ENCODE assay signal across 21 cellular contexts in genomic region chr5:120504057-120504456, GRCh38. TPM values are rescaled to one million over a fixed set of nuclear protein-coding genes. Genes with fewer than 3 reads are reported as not detected.
"Had no signal": no experiment of that assay in that cellular context is flagged by ENCODE, and none has a peak within 500 bp of the region (broad histone marks: within the 10 kb centered on the region; RNA-seq: fewer than 3 reads in every experiment).

No MANE protein-coding gene starts in this region.

- H3K4me2 ChIP-seq: neural progenitor cell, smooth muscle cell had no signal

- H3K9me3 Mint-ChIP-seq: neural progenitor cell had no signal

- H3K4me3 ChIP-seq: colonic mucosa, gastrocnemius medialis, heart right ventricle, mucosa of descending colon, neural progenitor cell, ovary, right atrium auricular region, smooth muscle cell, suprapubic skin, thyroid gland, upper lobe of left lung, uterus had no signal

- ATAC-seq: gastrocnemius medialis; heart right ventricle; left lobe of liver; mucosa of descending colon; natural killer cell treated with Interleukin-12 subunit alpha and Interleukin-12 subunit beta and Interleukin-15 and Interleukin-18, amount 100 ng/mL, for 72 hours; stimulated activated effector memory CD8-positive, alpha-beta T cell treated with anti-CD3 and anti-CD28 coated beads, Interleukin-12 subunit alpha, Interleukin-12 subunit beta, amount 100 ng/mL, for 72 hours; stimulated activated naive CD8-positive, alpha-beta T cell treated with anti-CD3 and anti-CD28 coated beads, Interleukin-15, Interleukin-2, amounts not matched to agents 100 U/mL and 50 U/mL, for 24 hours had no signal

- H3K4me3 Mint-ChIP-seq: natural killer cell treated with Interleukin-12 subunit alpha and Interleukin-12 subunit beta and Interleukin-15 and Interleukin-18, amount 100 ng/mL, for 72 hours; neural progenitor cell; stimulated activated effector memory CD8-positive, alpha-beta T cell treated with anti-CD3 and anti-CD28 coated beads, Interleukin-12 subunit alpha, Interleukin-12 subunit beta, amount 100 ng/mL, for 72 hours had no signal

- H3K27ac ChIP-seq: colonic mucosa, gastrocnemius medialis, heart right ventricle, neural progenitor cell, ovary, right atrium auricular region, suprapubic skin, thyroid gland, upper lobe of left lung, uterus had no signal

- DNase-seq: colonic mucosa; dermis blood vessel endothelial cell; gastrocnemius medialis; heart right ventricle; islet precursor cell; mucosa of descending colon; nucleus accumbens; ovary; stimulated activated CD4-positive, alpha-beta T cell treated with anti-CD3 and anti-CD28 coated beads, Interleukin-4, amount 100 ng/mL, for 1 hour; stimulated activated CD8-positive, alpha-beta memory T cell treated with anti-CD3 and anti-CD28 coated beads, Interleukin-4, amount 100 ng/mL, for 48 hours; stimulated activated naive CD8-positive, alpha-beta T cell treated with anti-CD3 and anti-CD28 coated beads, Interleukin-15, Interleukin-2, amounts not matched to agents 100 U/mL and 50 U/mL, for 24 hours; thyroid gland; upper lobe of left lung; uterus had no signal

- H3K9ac ChIP-seq: neural progenitor cell had no signal

- H3K27me3 ChIP-seq: colonic mucosa, gastrocnemius medialis, heart right ventricle, neural progenitor cell, ovary, right atrium auricular region, suprapubic skin, thyroid gland, upper lobe of left lung, uterus had no signal

- H3K27ac Mint-ChIP-seq: natural killer cell treated with Interleukin-12 subunit alpha and Interleukin-12 subunit beta and Interleukin-15 and Interleukin-18, amount 100 ng/mL, for 72 hours; neural progenitor cell; stimulated activated effector memory CD8-positive, alpha-beta T cell treated with anti-CD3 and anti-CD28 coated beads, Interleukin-12 subunit alpha, Interleukin-12 subunit beta, amount 100 ng/mL, for 72 hours had no signal

- H3K9me3 ChIP-seq: colonic mucosa, gastrocnemius medialis, heart right ventricle, mucosa of descending colon, ovary, right atrium auricular region, suprapubic skin, thyroid gland, upper lobe of left lung, uterus had no signal

- H3K36me3 Mint-ChIP-seq: neural progenitor cell; stimulated activated effector memory CD8-positive, alpha-beta T cell treated with anti-CD3 and anti-CD28 coated beads, Interleukin-12 subunit alpha, Interleukin-12 subunit beta, amount 100 ng/mL, for 72 hours had no signal

- H2AFZ ChIP-seq: neural progenitor cell had no signal

- H3K4me1 ChIP-seq: colonic mucosa, gastrocnemius medialis, heart right ventricle, neural progenitor cell, right atrium auricular region, suprapubic skin, thyroid gland, upper lobe of left lung, uterus had no signal

- H3K4me1 Mint-ChIP-seq: stimulated activated effector memory CD8-positive, alpha-beta T cell treated with anti-CD3 and anti-CD28 coated beads, Interleukin-12 subunit alpha, Interleukin-12 subunit beta, amount 100 ng/mL, for 72 hours had no signal

- H3K36me3 ChIP-seq: colonic mucosa, gastrocnemius medialis, heart right ventricle, neural progenitor cell, ovary, right atrium auricular region, suprapubic skin, thyroid gland, upper lobe of left lung, uterus had no signal

- H3K27me3 Mint-ChIP-seq: natural killer cell treated with Interleukin-12 subunit alpha and Interleukin-12 subunit beta and Interleukin-15 and Interleukin-18, amount 100 ng/mL, for 72 hours had no signal

RNA-seq across cellular contexts. Expression of gene PRR16, which starts 40.0 kb away (rescaled TPM):
- total RNA-seq: dermis blood vessel endothelial cell; left lobe of liver; natural killer cell treated with Interleukin-12 subunit alpha and Interleukin-12 subunit beta and Interleukin-15 and Interleukin-18, amount 100 ng/mL, for 72 hours had no signal
